ENCODE assay signal across 19 cellular contexts in the genomic region with DNA sequence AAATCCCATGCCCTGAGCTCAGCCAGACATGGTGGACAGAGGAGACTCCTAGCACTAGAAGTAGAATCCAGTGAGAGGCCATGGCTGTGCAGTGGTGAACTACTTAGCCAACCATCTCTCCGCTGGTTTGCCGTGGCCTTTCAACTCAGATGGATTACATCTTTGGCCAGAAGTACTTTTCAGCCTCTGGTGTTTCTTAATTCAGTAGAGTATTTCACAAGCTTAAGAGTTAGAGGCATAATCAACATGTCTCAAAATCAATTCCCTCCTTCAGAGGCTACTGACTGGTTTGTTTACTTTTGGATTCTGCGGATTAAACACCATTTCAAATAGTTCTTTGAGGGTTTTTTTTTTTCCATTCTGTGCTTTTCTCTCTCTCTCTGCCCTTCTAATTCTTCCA.
A peak's percentile ranks its signal among the peaks of the same experiment; 100 is the strongest.
DNase-seq lines count a peak whose midpoint lies in the region; ATAC-seq, FAIRE-seq and TF ChIP-seq lines count a peak whose summit lies in the region.
"Had no signal": no experiment of that assay in that cellular context is flagged by ENCODE, and none has a peak within 500 bp of the region (broad histone marks: within the 10 kb centered on the region; RNA-seq: fewer than 3 reads in every experiment).

No MANE protein-coding gene starts in this region.

- TF ChIP-seq CTCF in astrocyte (IDR thresholded peaks at IDR 0.05; ENCODE audit: insufficient read depth, low read depth, low read length) = no peak
- TF ChIP-seq CTCF in body of pancreas (IDR thresholded peaks at IDR 0.05) = no peak

- H3K9ac ChIP-seq in astrocyte (ENCODE audit: low read length) (no peak overlapping the region), mesenchymal stem cell (ENCODE audit: low read length) (no peak overlapping the region)

- H2AK5ac ChIP-seq in mesenchymal stem cell (ENCODE audit: low read length, severe bottlenecking) = peak overlapping the region; percentile 10

- H3K79me1 ChIP-seq in mesenchymal stem cell (replicated peaks; ENCODE audit: low read length, poor library complexity, severe bottlenecking) = peaks cover 1% of the 10 kb centered on the region

- H3K4me1 ChIP-seq in astrocyte (ENCODE audit: insufficient read depth, low read length) (peaks cover under 1% of the 10 kb centered on the region), mesenchymal stem cell (ENCODE audit: control insufficient read depth, insufficient read depth, low read depth, low read length) (peaks cover 2% of the 10 kb centered on the region), body of pancreas (peaks cover 8% of the 10 kb centered on the region)
- H3K4me1 ChIP-seq: BE2C had no signal

- TF ChIP-seq POLR2A in body of pancreas (IDR thresholded peaks at IDR 0.05) = no peak

- no peak overlapping the region for H2BK5ac ChIP-seq in mesenchymal stem cell (ENCODE audit: low read depth, low read length, poor library complexity, severe bottlenecking)

- ATAC-seq in HG02973 (IDR thresholded peaks at IDR 0.05; ENCODE audit: unreplicated experiment) = no peak
- no peak for ATAC-seq in body of pancreas
- ATAC-seq: GM23338, HepG2 had no signal

- H3K4me2 ChIP-seq in astrocyte (ENCODE audit: low read length) (no peak overlapping the region), mesenchymal stem cell (ENCODE audit: low read length, poor library complexity, severe bottlenecking) (no peak overlapping the region)
- H3K4me2 ChIP-seq: GM23338 had no signal

- H3K4me3 ChIP-seq in astrocyte (ENCODE audit: insufficient read depth, low read depth, low read length) (no peak overlapping the region), mesenchymal stem cell (ENCODE audit: insufficient read depth in 1 of 2, low read depth in 1 of 2, low read length in 2 of 2) (no peak overlapping the region), body of pancreas (no peak overlapping the region)
- H3K4me3 ChIP-seq: GM23338 had no signal

- H2BK12ac ChIP-seq in mesenchymal stem cell (ENCODE audit: low read length in 2 of 2) = peak overlapping the region in 1 of 2 experiments; percentile 30

- H2BK15ac ChIP-seq in mesenchymal stem cell (ENCODE audit: low read depth, poor library complexity, severe bottlenecking) = no peak overlapping the region

- H4K8ac ChIP-seq in mesenchymal stem cell (ENCODE audit: low read length) = no peak overlapping the region

- H4K20me1 ChIP-seq in astrocyte (ENCODE audit: insufficient read depth, low read length) = no peaks in the 10 kb centered on the region

- H2AFZ ChIP-seq in astrocyte (ENCODE audit: low read depth, low read length) = no peak overlapping the region
- no peak overlapping the region for H2AFZ ChIP-seq in mesenchymal stem cell (ENCODE audit: low read depth, low read length)
- H2AFZ ChIP-seq: GM23338 had no signal

- WGBS in mesenchymal stem cell = 78% methylated on average over 1 of the region's 3 CpGs
- 84 to 92% methylated on average over 3 of the region's 3 CpGs for WGBS in body of pancreas, 2 donors

- no peak overlapping the region for H2BK120ac ChIP-seq in mesenchymal stem cell (ENCODE audit: low read depth, low read length)

- no peaks in the 10 kb centered on the region for H3K27me3 Mint-ChIP-seq in astrocyte (ENCODE audit: low read depth, unreplicated experiment)
- H3K27me3 Mint-ChIP-seq: CD4-positive, CD25-positive, alpha-beta regulatory T cell had no signal

- H3K27ac ChIP-seq in astrocyte (ENCODE audit: low read depth, low read length) (no peak overlapping the region), mesenchymal stem cell (ENCODE audit: low read length, poor library complexity, severe bottlenecking) (no peak overlapping the region), body of pancreas (no peak overlapping the region)

- no peaks in the 10 kb centered on the region for H3K79me2 ChIP-seq in astrocyte (ENCODE audit: insufficient read depth, low read length)

- DNase-seq in astrocyte (ENCODE audit: low read depth) = no peak
- DNase-seq in fibroblast of peridontal ligament (ENCODE audit: extremely low read depth) = peak; percentile 60
- DNase-seq in mesenchymal stem cell = peak; percentile 44
- no peak for DNase-seq in COLO829 (ENCODE audit: low spot score)
- no peak for DNase-seq in SIG-M5 (lab: John Stamatoyannopoulos, UW)
- no peak for DNase-seq in body of pancreas
- DNase-seq: ACHN; BE2C; C1 segment of cervical spinal cord; CD4-positive, CD25-positive, alpha-beta regulatory T cell; CD8-positive, alpha-beta memory T cell; DMS79 treated with DMSO at 0.1 percent for 48 hours; GF-D8; HCEC 1CT had no signal

- H3K9me3 ChIP-seq in astrocyte (ENCODE audit: insufficient read depth, low read depth, low read length) (peaks cover 5% of the 10 kb centered on the region), mesenchymal stem cell (ENCODE audit: control insufficient read depth, low read length) (peaks cover 14% of the 10 kb centered on the region), body of pancreas (no peaks in the 10 kb centered on the region)

- H3K4me3 Mint-ChIP-seq in astrocyte (ENCODE audit: unreplicated experiment) = no peak overlapping the region
- H3K4me3 Mint-ChIP-seq: CD4-positive, CD25-positive, alpha-beta regulatory T cell; CD8-positive, alpha-beta memory T cell; GM23338 had no signal

- peak overlapping the region; percentile 2 for H3K27ac Mint-ChIP-seq in astrocyte (ENCODE audit: unreplicated experiment)
- H3K27ac Mint-ChIP-seq: CD4-positive, CD25-positive, alpha-beta regulatory T cell; CD8-positive, alpha-beta memory T cell; GM23338 had no signal

- H3K18ac ChIP-seq in mesenchymal stem cell (ENCODE audit: low read depth in 1 of 2, low read length in 2 of 2) = peak overlapping the region in 1 of 2 experiments; percentile 55

- FAIRE-seq in astrocyte (lab: Jason Lieb, UNC) = no peak
- FAIRE-seq: A204.1, H54, HepG2 had no signal

- H3K14ac ChIP-seq in mesenchymal stem cell (ENCODE audit: low read length in 2 of 2) = no peak overlapping the region

- no peak overlapping the region for H3K23ac ChIP-seq in mesenchymal stem cell (ENCODE audit: low read length in 2 of 2)

- H3K4me1 Mint-ChIP-seq in astrocyte (ENCODE audit: low read depth, unreplicated experiment) = peaks cover 27% of the 10 kb centered on the region
- H3K4me1 Mint-ChIP-seq: CD4-positive, CD25-positive, alpha-beta regulatory T cell; CD8-positive, alpha-beta memory T cell had no signal

- no peak overlapping the region for H4K91ac ChIP-seq in mesenchymal stem cell (ENCODE audit: low read length)

- H3K36me3 ChIP-seq in astrocyte (ENCODE audit: insufficient read depth, low read length) (no peaks in the 10 kb centered on the region), mesenchymal stem cell (ENCODE audit: control insufficient read depth in 1 of 2, insufficient read depth in 2 of 2, low read depth in 1 of 2, low read length in 2 of 2) (peaks cover 0 to 5% of the 10 kb centered on the region in 2 experiments), body of pancreas (replicated peaks in 1 of 2; ENCODE audit: insufficient read depth in 1 of 2, low read depth in 2 of 2) (no peaks in the 10 kb centered on the region)
- H3K36me3 ChIP-seq: BE2C had no signal

- H3K9me3 Mint-ChIP-seq in astrocyte (ENCODE audit: unreplicated experiment) = peaks cover 15% of the 10 kb centered on the region

- intact Hi-C loops in body of pancreas (cut with DNase I) = no loop called here

- H3K4ac ChIP-seq in mesenchymal stem cell (ENCODE audit: low read depth in 1 of 2, low read length in 2 of 2) = no peak overlapping the region

- H3K27me3 ChIP-seq in astrocyte (ENCODE audit: insufficient read depth, low read length) (no peaks in the 10 kb centered on the region), mesenchymal stem cell (ENCODE audit: control insufficient read depth in 1 of 2, insufficient read depth in 1 of 2, low read length in 2 of 2) (no peaks in the 10 kb centered on the region), body of pancreas (no peaks in the 10 kb centered on the region)
- H3K27me3 ChIP-seq: BE2C had no signal

- peaks cover 14% of the 10 kb centered on the region for H3K36me3 Mint-ChIP-seq in astrocyte (ENCODE audit: low read depth, unreplicated experiment)
- H3K36me3 Mint-ChIP-seq: CD4-positive, CD25-positive, alpha-beta regulatory T cell had no signal

Comparison
In these comparisons a context has a peak if more than half of its experiments do, and no peak if none do; other contexts are left out.
1. DNase-seq: peak in fibroblast of peridontal ligament (single experiment) and mesenchymal stem cell (single experiment); none in astrocyte (single experiment), COLO829 (single experiment), SIG-M5 (single experiment) and body of pancreas (0 of 4).